Comparison of ENCODE assay signal across 8 cellular contexts in the genomic region with DNA sequence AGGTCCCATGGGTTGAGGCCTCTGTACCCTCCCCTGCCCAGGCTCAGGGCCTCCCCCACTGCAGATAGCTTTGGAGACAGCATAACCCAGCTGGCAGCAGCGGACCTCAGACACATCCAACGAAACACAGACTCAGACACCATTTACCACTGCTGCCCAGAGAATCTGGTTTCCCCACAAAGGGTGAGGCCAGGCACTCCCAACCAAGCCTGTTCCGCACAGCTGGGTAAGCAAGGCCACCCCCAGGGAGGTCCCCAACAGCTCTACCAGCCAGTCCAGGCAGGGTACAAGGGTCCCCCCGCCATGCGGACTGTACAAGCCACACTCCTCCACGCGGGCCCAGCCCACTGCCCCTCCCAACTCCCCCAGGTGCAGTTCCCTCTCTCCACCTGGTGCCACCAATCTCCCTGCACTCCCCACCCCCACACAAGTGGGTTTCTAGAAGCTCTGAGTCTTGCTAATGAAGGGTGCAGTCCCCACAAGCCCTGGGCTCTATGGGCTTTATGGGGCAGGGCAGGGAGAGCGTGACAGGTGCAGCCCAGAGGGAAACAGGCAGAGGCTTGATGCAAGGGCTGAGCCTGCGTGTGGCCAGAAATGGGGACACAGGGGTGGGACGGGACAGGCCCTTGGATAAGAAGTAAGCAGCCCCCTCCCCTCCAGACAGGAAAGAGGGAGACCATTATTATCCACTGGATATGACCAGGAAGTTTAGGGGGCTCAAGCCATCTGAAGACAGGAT. TPM values are rescaled to one million over a fixed set of nuclear protein-coding genes. Genes with fewer than 3 reads are reported as not detected.
DNase-seq lines count a peak whose midpoint lies in the region; ATAC-seq and TF ChIP-seq lines count a peak whose summit lies in the region.

No MANE protein-coding gene starts in this region.

- no peak overlapping the region for H3T11ph ChIP-seq in H9 (ENCODE audit: low read length)

- H4K5ac ChIP-seq in H9 (ENCODE audit: insufficient read length, low read depth, low read length): no peak overlapping the region

- H3K4me2 ChIP-seq in H9 (ENCODE audit: insufficient read depth, insufficient read length, low read length): no peak overlapping the region

- H3K4me1 ChIP-seq in H9 (ENCODE audit: insufficient read depth, low read length) (no peaks in the 10 kb centered on the region; the same call in 1 of the 2 replicates), NT2/D1 (ENCODE audit: insufficient read depth, insufficient read length) (peaks cover 19% of the 10 kb centered on the region), skeletal muscle tissue (ENCODE audit: control insufficient read depth in 3 of 3, insufficient read depth in 3 of 3, low read length in 3 of 3) (peaks cover 20 to 54% (median 48%) of the 10 kb centered on the region in 3 donors)

- no peak for TF ChIP-seq CTCF in H9 (conservative IDR thresholded peaks at IDR 0.05)

- H3K27me3 ChIP-seq in H9 (ENCODE audit: insufficient read depth, low read length) (no peaks in the 10 kb centered on the region), NT2/D1 (ENCODE audit: insufficient read depth, insufficient read length) (no peaks in the 10 kb centered on the region), skeletal muscle tissue (ENCODE audit: control insufficient read depth in 3 of 3, insufficient read depth in 3 of 3, low read length in 3 of 3) (no peaks in the 10 kb centered on the region), MG63 (no peaks in the 10 kb centered on the region)

- H3K4me3 ChIP-seq in NT2/D1 (ENCODE audit: insufficient read length, low read depth) (no peak overlapping the region), skeletal muscle tissue (ENCODE audit: low read length in 3 of 3) (peak overlapping the region in 2 of 3 donors; percentile 32 to 49), MG63 (no peak overlapping the region)

- H2AFZ ChIP-seq in H9 (ENCODE audit: low read length): no peak overlapping the region

- ATAC-seq in GM18502 (IDR thresholded peaks at IDR 0.05; ENCODE audit: poor library complexity, unreplicated experiment) (peak; percentile 42), esophagus mucosa (peak; percentile 69)

- H3K4me3 Mint-ChIP-seq in H9: peak overlapping the region in 1 of 2 experiments; percentile 48; a peak in 2 of 5 replicates

- H3K36me3 Mint-ChIP-seq in H9 (ENCODE audit: insufficient read depth in 1 of 3, low read depth in 3 of 3): peaks cover 0 to 5% (median 3%) of the 10 kb centered on the region in 3 experiments; a peak in 3 of 7 replicates

- no peak overlapping the region for H3K4ac ChIP-seq in H9 (ENCODE audit: low read depth, low read length)

- no peak overlapping the region for H2BK12ac ChIP-seq in H9 (ENCODE audit: insufficient read length, low read depth, low read length)

- no peak overlapping the region for H3K56ac ChIP-seq in H9 (ENCODE audit: insufficient read length, low read depth, low read length)

- H3K36me3 ChIP-seq in NT2/D1 (ENCODE audit: insufficient read depth, insufficient read length, low read length): peaks cover 34% of the 10 kb centered on the region
- H3K36me3 ChIP-seq in skeletal muscle tissue (ENCODE audit: control insufficient read depth in 3 of 3, insufficient read depth in 3 of 3, low read length in 3 of 3): no peaks in the 10 kb centered on the region
- H3K36me3 ChIP-seq in MG63: peaks cover 6% of the 10 kb centered on the region; the same call in 1 of the 2 replicates

- H4K20me1 ChIP-seq in H9 (ENCODE audit: control insufficient read depth, insufficient read depth, insufficient read length): no peaks in the 10 kb centered on the region

- H2BK120ac ChIP-seq in H9 (ENCODE audit: low read depth, low read length, poor library complexity, severe bottlenecking): no peak overlapping the region

- no peak overlapping the region for H2BK20ac ChIP-seq in H9 (ENCODE audit: low read depth, low read length, poor library complexity, severe bottlenecking)

- no peak overlapping the region for H3K18ac ChIP-seq in H9 (ENCODE audit: insufficient read length, low read depth, low read length)

- no peaks in the 10 kb centered on the region for H3K79me2 ChIP-seq in H9 (ENCODE audit: insufficient read depth, low read length)

- H2AK5ac ChIP-seq in H9 (ENCODE audit: insufficient read length, low read length): no peak overlapping the region

- H3K23me2 ChIP-seq in H9 (ENCODE audit: insufficient read length, low read depth, low read length, poor library complexity, severe bottlenecking): no peaks in the 10 kb centered on the region

- DNase-seq in H9 (no peak), NT2/D1 (ENCODE audit: low read depth, low spot score) (no peak), MG63 (no peak), NCI-H2081 treated with DMSO at 0.1 percent for 48 hours (lab: John Stamatoyannopoulos, UW) (no peak), DMS 273 (lab: John Stamatoyannopoulos, UW; ENCODE audit: unreplicated experiment) (no peak)

- H2BK15ac ChIP-seq in H9 (ENCODE audit: low read depth, low read length): no peak overlapping the region

- H3K9me3 Mint-ChIP-seq in H9: no peaks in the 10 kb centered on the region

- H3K4me1 Mint-ChIP-seq in H9: peaks cover 18 to 31% of the 10 kb centered on the region in 2 experiments

- H3K27ac Mint-ChIP-seq in H9: peak overlapping the region in 2 of 3 experiments; percentile 39 to 57; a peak in 2 of 7 replicates

- H3K9ac ChIP-seq in H9 (ENCODE audit: extremely low read depth, insufficient read length, low read length) (no peak overlapping the region), NT2/D1 (ENCODE audit: insufficient read length, low read depth) (peak overlapping the region; percentile 34), skeletal muscle tissue (ENCODE audit: low read depth in 1 of 3, low read length in 3 of 3) (peak overlapping the region; percentile 53 to 62 (median 59))

- no CpG with 5 or more reads among the region's 10 CpGs for WGBS in H9 (ENCODE audit: extremely low coverage, insufficient read length, low lambda C conversion rate)

- peak overlapping the region; percentile 78; the same call in 1 of the 2 replicates for H3K14ac ChIP-seq in H9 (ENCODE audit: insufficient read depth, low read length)

- H4K8ac ChIP-seq in H9 (replicated peaks; ENCODE audit: insufficient read length, low read depth, low read length): no peak overlapping the region

- no peak overlapping the region for H2BK5ac ChIP-seq in H9 (ENCODE audit: insufficient read length, low read length)

- H3K27ac ChIP-seq in H9 (ENCODE audit: insufficient read length, low read depth, low read length): no peak overlapping the region
- H3K27ac ChIP-seq in skeletal muscle tissue (ENCODE audit: low read depth, low read length): peak overlapping the region; percentile 74

- no peak overlapping the region for H3K23ac ChIP-seq in H9 (ENCODE audit: insufficient read length, low read depth, low read length)

- H3K9me3 ChIP-seq in H9 (ENCODE audit: control insufficient read depth, low read depth, low read length) (no peaks in the 10 kb centered on the region), NT2/D1 (ENCODE audit: insufficient read depth, low read length) (no peaks in the 10 kb centered on the region), skeletal muscle tissue (ENCODE audit: control insufficient read depth in 3 of 3, low read length in 3 of 3) (no peaks in the 10 kb centered on the region), MG63 (no peaks in the 10 kb centered on the region)

- no peak overlapping the region for H4K91ac ChIP-seq in H9 (ENCODE audit: insufficient read length, low read depth, low read length)

- H3K27me3 Mint-ChIP-seq in H9 (ENCODE audit: low read depth): no peaks in the 10 kb centered on the region; the same call in 1 of the 2 replicates

- no peaks in the 10 kb centered on the region for H3K79me1 ChIP-seq in H9 (ENCODE audit: insufficient read depth, low read depth, low read length, poor library complexity, severe bottlenecking)

RNA-seq across cellular contexts. Expression of gene RHBDF2, which starts 8.8 kb away (rescaled TPM):
- 17.1 and 19.7 TPM in 2 replicates for total RNA-seq in H9 (2021)
- 36.8 TPM for total RNA-seq in esophagus mucosa
- total RNA-seq in skeletal muscle tissue: 3.7 TPM
- total RNA-seq in MG63 (2014; rRNA removed; shearing (Covaris generic); ENCODE audit: low replicate concordance): 5.9 and 20.9 TPM in 2 replicates

RNA-seq across cellular contexts. Expression of gene AANAT, which starts 25.0 kb away (rescaled TPM):
- 0.15 and 0.55 TPM in 2 replicates for total RNA-seq in H9 (2021)
- not detected for total RNA-seq in esophagus mucosa
- not detected for total RNA-seq in skeletal muscle tissue
- not detected in 2 replicates for total RNA-seq in MG63 (2014; rRNA removed; shearing (Covaris generic); ENCODE audit: low replicate concordance)

RNA-seq across cellular contexts. Expression of gene UBE2O, which starts 39.5 kb away (rescaled TPM):
- total RNA-seq in H9 (2021): 47.7 and 52.6 TPM in 2 replicates
- total RNA-seq in esophagus mucosa: 17.2 TPM
- total RNA-seq in skeletal muscle tissue: 20.9 TPM
- 19.7 and 32.7 TPM in 2 replicates for total RNA-seq in MG63 (2014; rRNA removed; shearing (Covaris generic); ENCODE audit: low replicate concordance)

RNA-seq across cellular contexts. Expression of gene CYGB, which starts 45.1 kb away (rescaled TPM):
- total RNA-seq in H9 (2021): 2.4 and 2.8 TPM in 2 replicates
- total RNA-seq in esophagus mucosa: 2.6 TPM
- 8.9 TPM for total RNA-seq in skeletal muscle tissue
- total RNA-seq in MG63 (2014; rRNA removed; shearing (Covaris generic); ENCODE audit: low replicate concordance): 7.6 and 14.0 TPM in 2 replicates

RNA-seq across cellular contexts. Expression of gene PRCD, which starts 47.4 kb away (rescaled TPM):
- total RNA-seq in H9 (2021): 0.42 and 0.46 TPM in 2 replicates
- 0.64 TPM for total RNA-seq in esophagus mucosa
- 0.52 TPM for total RNA-seq in skeletal muscle tissue
- total RNA-seq in MG63 (2014; rRNA removed; shearing (Covaris generic); ENCODE audit: low replicate concordance): 1.2 TPM in 1 of 2 replicates, not detected in the other

Comparison
In these comparisons a context has a peak if more than half of its experiments do, and no peak if none do; other contexts are left out.
1. H3K4me3 ChIP-seq: peak in skeletal muscle tissue (2 of 3); none in NT2/D1 (single experiment) and MG63 (single experiment).